In the genomic region with DNA sequence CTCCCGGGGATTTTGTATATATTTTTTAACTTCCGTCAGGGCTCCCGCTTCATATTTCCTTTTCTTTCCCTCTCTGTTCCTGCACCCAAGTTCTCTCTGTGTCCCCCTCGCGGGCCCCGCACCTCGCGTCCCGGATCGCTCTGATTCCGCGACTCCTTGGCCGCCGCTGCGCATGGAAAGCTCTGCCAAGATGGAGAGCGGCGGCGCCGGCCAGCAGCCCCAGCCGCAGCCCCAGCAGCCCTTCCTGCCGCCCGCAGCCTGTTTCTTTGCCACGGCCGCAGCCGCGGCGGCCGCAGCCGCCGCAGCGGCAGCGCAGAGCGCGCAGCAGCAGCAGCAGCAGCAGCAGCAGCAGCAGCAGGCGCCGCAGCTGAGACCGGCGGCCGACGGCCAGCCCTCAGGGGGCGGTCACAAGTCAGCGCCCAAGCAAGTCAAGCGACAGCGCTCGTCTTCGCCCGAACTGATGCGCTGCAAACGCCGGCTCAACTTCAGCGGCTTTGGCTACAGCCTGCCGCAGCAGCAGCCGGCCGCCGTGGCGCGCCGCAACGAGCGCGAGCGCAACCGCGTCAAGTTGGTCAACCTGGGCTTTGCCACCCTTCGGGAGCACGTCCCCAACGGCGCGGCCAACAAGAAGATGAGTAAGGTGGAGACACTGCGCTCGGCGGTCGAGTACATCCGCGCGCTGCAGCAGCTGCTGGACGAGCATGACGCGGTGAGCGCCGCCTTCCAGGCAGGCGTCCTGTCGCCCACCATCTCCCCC, we compare ENCODE assay signal across 8 cellular contexts. TPM values are rescaled to one million over a fixed set of nuclear protein-coding genes. Genes with fewer than 3 reads are reported as not detected.
A peak's percentile ranks its signal among the peaks of the same experiment; 100 is the strongest.
DNase-seq lines count a peak whose midpoint lies in the region; ATAC-seq, FAIRE-seq and TF ChIP-seq lines count a peak whose summit lies in the region.

No MANE protein-coding gene starts in this region.

- peak; percentile 47 for DNase-seq in stimulated activated CD4-positive, alpha-beta T cell treated with anti-CD3 and anti-CD28 coated beads, Interleukin-15, amount 100 ng/mL, for 24 hours
- DNase-seq in stimulated activated CD4-positive, alpha-beta T cell treated with anti-CD3 and anti-CD28 coated beads, Interleukin-4, amount 100 ng/mL, for 1 hour = no peak
- DNase-seq in T-helper 17 cell (no peak), foreskin fibroblast (peak; percentile 34 to 47), retinal pigment epithelial cell (ENCODE audit: low read depth) (no peak), H54 (ENCODE audit: insufficient read length, low spot score) (no peak), NCI-H1436 (lab: John Stamatoyannopoulos, UW) (no peak)

- TF ChIP-seq POLR2A in H54 (IDR thresholded peaks at IDR 0.05; ENCODE audit: low read depth, low read length) = no peak

- FAIRE-seq in H54 (lab: Jason Lieb, UNC) = no peak

- H3K27me3 Mint-ChIP-seq in T-helper 17 cell = peaks cover 78% of the 10 kb centered on the region

- H3K36me3 Mint-ChIP-seq in T-helper 17 cell (ENCODE audit: low read depth) = peaks cover 3% of the 10 kb centered on the region

- H3K4me3 Mint-ChIP-seq in T-helper 17 cell = peak overlapping the region; percentile 81

- H3K4me3 ChIP-seq in foreskin fibroblast (ENCODE audit: low read depth in 1 of 2, low read length in 2 of 2) (peak overlapping the region; percentile 40 to 47), retinal pigment epithelial cell (ENCODE audit: low read length) (peak overlapping the region; percentile 34)

- no peaks in the 10 kb centered on the region for H3K9me3 ChIP-seq in T-helper 17 cell (ENCODE audit: control insufficient read depth, low read length, poor library complexity, severe bottlenecking)

- peaks cover 4% of the 10 kb centered on the region for H3K4me1 Mint-ChIP-seq in T-helper 17 cell

- H3K27ac Mint-ChIP-seq in T-helper 17 cell = no peak overlapping the region

- TF ChIP-seq CTCF in foreskin fibroblast (IDR thresholded peaks at IDR 0.05; ENCODE audit: low read depth, low read length) (no peak), retinal pigment epithelial cell (conservative IDR thresholded peaks at IDR 0.05; ENCODE audit: low read depth, low read length) (no peak)

- ATAC-seq in HG02763 (IDR thresholded peaks at IDR 0.05; ENCODE audit: unreplicated experiment) = peak; percentile 38
- ATAC-seq in T-helper 17 cell = no peak

RNA-seq across cellular contexts. Expression of gene ASCL1, which starts 0.8 kb away (rescaled TPM):
- total RNA-seq in T-helper 17 cell = not detected

RNA-seq across cellular contexts. Expression of gene PAH, which starts 41.2 kb away (rescaled TPM):
- total RNA-seq in T-helper 17 cell = 1 to 10 TPM in 1 of 2 donors, under 1 TPM in 1; 0.15 to 1.4 TPM

Comparison
In these comparisons a context has a peak if more than half of its experiments do, and no peak if none do; other contexts are left out.
1. DNase-seq: peak in stimulated activated CD4-positive, alpha-beta T cell treated with anti-CD3 and anti-CD28 coated beads, Interleukin-15, amount 100 ng/mL, for 24 hours (single experiment) and foreskin fibroblast (2 of 2); none in stimulated activated CD4-positive, alpha-beta T cell treated with anti-CD3 and anti-CD28 coated beads, Interleukin-4, amount 100 ng/mL, for 1 hour (single experiment), T-helper 17 cell (0 of 3), retinal pigment epithelial cell (single experiment), H54 (single experiment) and NCI-H1436 (single experiment).